8 cellular contexts compared by ENCODE assay signal in genomic region chr3:133578548-133579191, GRCh38. TPM values are rescaled to one million over a fixed set of nuclear protein-coding genes. Genes with fewer than 3 reads are reported as not detected.
A peak's percentile ranks its signal among the peaks of the same experiment; 100 is the strongest.
DNase-seq lines count a peak whose midpoint lies in the region; ATAC-seq and TF ChIP-seq lines count a peak whose summit lies in the region.

No MANE protein-coding gene starts in this region.

- peaks cover 21 to 53% of the 10 kb centered on the region in 2 donors for H3K4me1 Mint-ChIP-seq in stimulated activated naive B cell treated with anti-CD40 and anti-IgM and Interleukin-4, amounts not matched to agents 10 μg/mL and 1 μg/mL and 100 μg/mL, for 72 hours

- TF ChIP-seq EP300 in ovary (IDR thresholded peaks at IDR 0.05), result no peak

- TF ChIP-seq CTCF in coronary artery (IDR thresholded peaks at IDR 0.05), result peak; percentile 17
- peak; percentile 53 for TF ChIP-seq CTCF in parathyroid adenoma (IDR thresholded peaks at IDR 0.05)
- TF ChIP-seq CTCF in ovary (IDR thresholded peaks at IDR 0.05), result no peak

- peaks cover 33 to 56% of the 10 kb centered on the region in 2 donors for H3K36me3 Mint-ChIP-seq in stimulated activated naive B cell treated with anti-CD40 and anti-IgM and Interleukin-4, amounts not matched to agents 10 μg/mL and 1 μg/mL and 100 μg/mL, for 72 hours

- H3K9me3 ChIP-seq in MG63 (no peaks in the 10 kb centered on the region), parathyroid adenoma (ENCODE audit: control insufficient read depth, low read length) (no peaks in the 10 kb centered on the region), ovary (no peaks in the 10 kb centered on the region)

- H3K27ac Mint-ChIP-seq in stimulated activated naive B cell treated with anti-CD40 and anti-IgM and Interleukin-4, amounts not matched to agents 10 μg/mL and 1 μg/mL and 100 μg/mL, for 72 hours, result no peak overlapping the region

- H3K4me2 ChIP-seq in parathyroid adenoma (ENCODE audit: low read length), result peak overlapping the region; percentile 27

- no peak for TF ChIP-seq POLR2A in ovary (IDR thresholded peaks at IDR 0.05)

- intact Hi-C loops in sciatic nerve (cut with DNase I) (no loop called here), ovary (cut with DNase I) (loop anchor here in 1 of 4 donors (5.0 kb wide), 1 partner anchor 106 kb away; no protein-coding TSS in a partner anchor)

- no peak for ATAC-seq in sciatic nerve
- no peak for ATAC-seq in stimulated activated naive B cell treated with anti-CD40 and anti-IgM and Interleukin-4, amounts not matched to agents 10 μg/mL and 1 μg/mL and 100 μg/mL, for 72 hours (replicated peaks)

- peak; percentile 60 for DNase-seq in G401 (ENCODE audit: low spot score)
- peak; percentile 24 for DNase-seq in MG63
- no peak for DNase-seq in coronary artery (ENCODE audit: low spot score)
- DNase-seq in sciatic nerve (ENCODE audit: low spot score), result no peak
- no peak for DNase-seq in ovary
- DNase-seq in NK-92 (lab: John Stamatoyannopoulos, UW; ENCODE audit: unreplicated experiment), result no peak
- DNase-seq in stimulated activated naive B cell treated with anti-CD40 and anti-IgM and Interleukin-4, amounts not matched to agents 10 μg/mL and 1 μg/mL and 100 μg/mL, for 72 hours, result no peak

- 4 to 7% (median 5%) methylated on average over 1 of the region's 1 CpG for WGBS in ovary, 3 donors

- H3K27me3 ChIP-seq in MG63 (no peaks in the 10 kb centered on the region), parathyroid adenoma (ENCODE audit: control insufficient read depth, insufficient read depth, low read length) (no peaks in the 10 kb centered on the region), ovary (no peaks in the 10 kb centered on the region)

- H3K27ac ChIP-seq in coronary artery (no peak overlapping the region), parathyroid adenoma (no peak overlapping the region), ovary (no peak overlapping the region)

- no peak overlapping the region for H3K9ac ChIP-seq in parathyroid adenoma

- no peak overlapping the region for H2AFZ ChIP-seq in parathyroid adenoma

- no peak overlapping the region for H3K4me3 Mint-ChIP-seq in stimulated activated naive B cell treated with anti-CD40 and anti-IgM and Interleukin-4, amounts not matched to agents 10 μg/mL and 1 μg/mL and 100 μg/mL, for 72 hours

- H3K4me3 ChIP-seq in MG63 (no peak overlapping the region), coronary artery (peak overlapping the region; percentile 50), parathyroid adenoma (ENCODE audit: low read depth, low read length) (no peak overlapping the region), ovary (no peak overlapping the region)

- peaks cover 14% of the 10 kb centered on the region for H3K4me1 ChIP-seq in parathyroid adenoma
- peaks cover 12% of the 10 kb centered on the region for H3K4me1 ChIP-seq in ovary (ENCODE audit: insufficient read depth)

- H3K79me2 ChIP-seq in parathyroid adenoma, result peaks cover 45% of the 10 kb centered on the region

- in situ Hi-C loops in G401 (cut with HindIII; ENCODE audit: low sequenced_read_pairs), result no loop called here

- no peaks in the 10 kb centered on the region for H3K27me3 Mint-ChIP-seq in stimulated activated naive B cell treated with anti-CD40 and anti-IgM and Interleukin-4, amounts not matched to agents 10 μg/mL and 1 μg/mL and 100 μg/mL, for 72 hours

- H3K36me3 ChIP-seq in MG63 (peaks cover 91% of the 10 kb centered on the region), parathyroid adenoma (ENCODE audit: control insufficient read depth, insufficient read depth, low read length) (no peaks in the 10 kb centered on the region), ovary (no peaks in the 10 kb centered on the region)

- no peaks in the 10 kb centered on the region for H3K9me3 Mint-ChIP-seq in stimulated activated naive B cell treated with anti-CD40 and anti-IgM and Interleukin-4, amounts not matched to agents 10 μg/mL and 1 μg/mL and 100 μg/mL, for 72 hours

RNA-seq across cellular contexts. Expression of gene CDV3, which starts 5.2 kb away (rescaled TPM):
- total RNA-seq in G401 (2014; rRNA removed; shearing (Covaris generic)), result 92.7 and 143 TPM in 2 replicates
- total RNA-seq in MG63 (2014; rRNA removed; shearing (Covaris generic); ENCODE audit: low replicate concordance), result 136 and 146 TPM in 2 replicates
- 140 TPM for total RNA-seq in sciatic nerve
- total RNA-seq in ovary, result 100 to 1,000 TPM in 5 of 7 donors, 10 to 100 TPM in 2; 65.5 to 151 (median 134) TPM
- polyA plus RNA-seq in ovary, result 100 to 1,000 TPM in 1 of 2 donors, 10 to 100 TPM in 1; 51.3 to 168 TPM

Comparison
In these comparisons a context has a peak if more than half of its experiments do, and no peak if none do; other contexts are left out.
1. DNase-seq: peak in G401 (single experiment) and MG63 (single experiment); none in coronary artery (single experiment), sciatic nerve (single experiment), ovary (0 of 5), NK-92 (single experiment) and stimulated activated naive B cell treated with anti-CD40 and anti-IgM and Interleukin-4, amounts not matched to agents 10 μg/mL and 1 μg/mL and 100 μg/mL, for 72 hours (single experiment).
2. CTCF ChIP-seq: peak in coronary artery (single experiment) and parathyroid adenoma (single experiment); none in ovary (0 of 3).